In the genomic region with DNA sequence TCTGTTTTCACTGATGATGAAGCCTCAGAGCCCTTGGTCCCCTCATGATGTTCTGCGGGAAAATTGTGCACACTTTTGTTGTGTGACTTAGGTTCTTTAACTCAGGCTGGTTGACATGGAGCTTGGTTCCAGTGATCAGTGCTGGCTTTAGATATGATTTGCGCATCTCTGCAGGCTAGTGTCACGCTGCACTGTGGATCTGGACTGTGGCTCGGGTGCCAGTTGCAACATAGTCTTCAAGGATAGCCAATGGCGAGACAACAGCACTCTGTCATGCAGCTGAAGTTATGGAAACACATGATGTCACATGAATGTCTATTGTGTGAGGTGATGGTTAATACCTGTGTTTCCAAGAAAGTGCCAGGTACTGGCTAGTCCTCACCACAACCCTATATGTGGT, we compare ENCODE assay signal across 23 cellular contexts. TPM values are rescaled to one million over a fixed set of nuclear protein-coding genes. Genes with fewer than 3 reads are reported as not detected.
A peak's percentile ranks its signal among the peaks of the same experiment; 100 is the strongest.
DNase-seq lines count a peak whose midpoint lies in the region; ATAC-seq and TF ChIP-seq lines count a peak whose summit lies in the region.
"Had no signal": no experiment of that assay in that cellular context is flagged by ENCODE, and none has a peak within 500 bp of the region (broad histone marks: within the 10 kb centered on the region; RNA-seq: fewer than 3 reads in every experiment).

No MANE protein-coding gene starts in this region.

- H3K9me3 ChIP-seq in left ventricle myocardium inferior (replicated peaks) = peaks cover 1% of the 10 kb centered on the region
- H3K9me3 ChIP-seq in esophagus (ENCODE audit: control insufficient read depth in 2 of 2, insufficient read depth in 1 of 2, low read depth in 1 of 2, low read length in 1 of 2) = no peaks in the 10 kb centered on the region
- H3K9me3 ChIP-seq in trophoblast cell (ENCODE audit: insufficient read depth, low read depth, low read length) = no peaks in the 10 kb centered on the region
- no peaks in the 10 kb centered on the region for H3K9me3 ChIP-seq in transverse colon
- no peaks in the 10 kb centered on the region; the same call in 1 of the 2 replicates for H3K9me3 ChIP-seq in MG63
- H3K9me3 ChIP-seq: BLaER1 treated with 17β-estradiol and CSF1 and Interleukin-3, amounts not matched to agents 10 nM and 100 nM; Caco-2; HAP-1; Peyer's patch had no signal

- intact Hi-C loops in left ventricle myocardium inferior (cut with micrococcal nuclease) = no loop called here
- intact Hi-C loops in Right ventricle myocardium inferior (cut with DNase I) = loop anchor here (5.0 kb wide), 1 partner anchor 57 kb away; the partner anchor contains the start of gene DDR2
- intact Hi-C loops in transverse colon (cut with DNase I; ENCODE audit: low total_unique reads) = loop anchor here (5.0 kb wide), 2 partner anchors 38 to 57 kb away; partner anchors contain the start of gene DDR2

- H3K4me1 ChIP-seq in left ventricle myocardium inferior (peaks cover 63% of the 10 kb centered on the region), esophagus (ENCODE audit: control insufficient read depth in 2 of 2, insufficient read depth in 2 of 2, low read length in 1 of 2) (peaks cover 0 to 9% of the 10 kb centered on the region in 2 donors), trophoblast cell (ENCODE audit: control insufficient read depth in 1 of 2, insufficient read depth in 2 of 2, low read length in 2 of 2) (peaks cover 19% of the 10 kb centered on the region in 2 experiments), transverse colon (peaks cover 0 to 37% (median 16%) of the 10 kb centered on the region in 4 donors)
- H3K4me1 ChIP-seq: Caco-2, Peyer's patch had no signal

- in situ Hi-C loops in transverse colon (cut with MboI; ENCODE audit: low pct_ligation_motif_present in 1 of 4, low pct_unique_long_range_greater_than_20kb in 1 of 4, low sequenced_read_pairs in 3 of 4) = no loop called here

- peak overlapping the region; percentile 69 for H2AK5ac ChIP-seq in trophoblast cell (ENCODE audit: low read length)

- H3K36me3 ChIP-seq in left ventricle myocardium inferior (no peaks in the 10 kb centered on the region), esophagus (ENCODE audit: control insufficient read depth in 2 of 2, insufficient read depth in 2 of 2, low read length in 1 of 2) (no peaks in the 10 kb centered on the region), trophoblast cell (ENCODE audit: control insufficient read depth in 1 of 2, insufficient read depth in 2 of 2, low read length in 2 of 2) (no peaks in the 10 kb centered on the region), transverse colon (no peaks in the 10 kb centered on the region), MG63 (peaks cover 28% of the 10 kb centered on the region)
- H3K36me3 ChIP-seq: BLaER1 treated with 17β-estradiol and CSF1 and Interleukin-3, amounts not matched to agents 10 nM and 100 nM; HAP-1; Peyer's patch had no signal

- no peak overlapping the region for H3K9ac ChIP-seq in trophoblast cell (ENCODE audit: low read length)
- H3K9ac ChIP-seq: BLaER1 treated with 17β-estradiol and CSF1 and Interleukin-3, amounts not matched to agents 10 nM and 100 nM; KMS-11 had no signal

- H3K27me3 ChIP-seq in left ventricle myocardium inferior (ENCODE audit: low read depth) (no peaks in the 10 kb centered on the region), esophagus (ENCODE audit: control insufficient read depth in 1 of 2, insufficient read depth in 2 of 2, low read length in 2 of 2) (no peaks in the 10 kb centered on the region), trophoblast cell (ENCODE audit: insufficient read depth, low read length) (no peaks in the 10 kb centered on the region), transverse colon (no peaks in the 10 kb centered on the region), MG63 (no peaks in the 10 kb centered on the region)
- H3K27me3 ChIP-seq: BLaER1 treated with 17β-estradiol and CSF1 and Interleukin-3, amounts not matched to agents 10 nM and 100 nM; Peyer's patch had no signal

- 91 to 93% methylated on average over 5 of the region's 5 CpGs for WGBS in esophagus, 2 donors
- no CpG with 5 or more reads among the region's 5 CpGs for WGBS in trophoblast cell (ENCODE audit: extremely low coverage, insufficient coverage, insufficient read length)
- 85% methylated on average over 5 of the region's 5 CpGs; no CpG with 5 or more reads in 1 of the 2 donors for WGBS in transverse colon (ENCODE audit: low coverage in 1 of 2), 2 donors

- no peak overlapping the region for H3K23ac ChIP-seq in trophoblast cell (ENCODE audit: low read length)

- H3K4me1 Mint-ChIP-seq in glutamatergic neuron (ENCODE audit: low read depth, unreplicated experiment) = peaks cover 14% of the 10 kb centered on the region

- no peak for TF ChIP-seq EP300 in transverse colon (IDR thresholded peaks at IDR 0.05; ENCODE audit: low read depth)

- H2AFZ ChIP-seq in trophoblast cell (ENCODE audit: insufficient read depth, low read length, poor library complexity) = no peak overlapping the region

- H3K4ac ChIP-seq in trophoblast cell (ENCODE audit: low read depth, low read length) = no peak overlapping the region

- H3K27ac ChIP-seq in left ventricle myocardium inferior (replicated peaks) (peak overlapping the region; percentile 85), esophagus (ENCODE audit: low read depth in 2 of 2, low read length in 1 of 2) (peak overlapping the region; percentile 0 to 63), trophoblast cell (ENCODE audit: low read depth, low read length) (no peak overlapping the region), transverse colon (peak overlapping the region; percentile 61 to 87 (median 77)), caudate nucleus (ENCODE audit: low read depth, low read length) (no peak overlapping the region)
- H3K27ac ChIP-seq: 22Rv1; BLaER1 treated with 17β-estradiol and CSF1 and Interleukin-3, amounts not matched to agents 10 nM and 100 nM; KMS-11 had no signal

- peaks cover 2% of the 10 kb centered on the region for H3K27me3 Mint-ChIP-seq in glutamatergic neuron (ENCODE audit: unreplicated experiment)

- peak overlapping the region; percentile 70 for H4K91ac ChIP-seq in trophoblast cell (ENCODE audit: low read depth, low read length)

- no peak for ATAC-seq in Right ventricle myocardium inferior
- ATAC-seq: GM12878 had no signal

- peaks cover 13% of the 10 kb centered on the region for H3K79me1 ChIP-seq in trophoblast cell (ENCODE audit: low read length)

- H2BK12ac ChIP-seq in trophoblast cell (ENCODE audit: low read length) = peak overlapping the region; percentile 67

- H3K79me2 ChIP-seq in trophoblast cell (ENCODE audit: control insufficient read depth, insufficient read depth, low read length, poor library complexity) = peaks cover 4% of the 10 kb centered on the region

- H2BK120ac ChIP-seq in trophoblast cell (ENCODE audit: insufficient read depth, low read length, poor library complexity) = peak overlapping the region; percentile 71

- no peak overlapping the region for H3K4me3 ChIP-seq in left ventricle myocardium inferior
- no peak overlapping the region for H3K4me3 ChIP-seq in esophagus (ENCODE audit: low read depth in 1 of 2, low read length in 2 of 2)
- no peak overlapping the region for H3K4me3 ChIP-seq in trophoblast cell (ENCODE audit: low read depth, low read length)
- H3K4me3 ChIP-seq in transverse colon = no peak overlapping the region
- H3K4me3 ChIP-seq in MG63 = no peak overlapping the region
- H3K4me3 ChIP-seq: BLaER1 treated with 17β-estradiol and CSF1 and Interleukin-3, amounts not matched to agents 10 nM and 100 nM; GM12878; HAP-1; Peyer's patch had no signal

- TF ChIP-seq CTCF in left ventricle myocardium inferior (IDR thresholded peaks at IDR 0.05; ENCODE audit: borderline replicate concordance) (no peak), transverse colon (IDR thresholded peaks at IDR 0.05) (no peak), glutamatergic neuron (IDR thresholded peaks at IDR 0.05; ENCODE audit: partially characterized antibody, unreplicated experiment) (no peak)

- no peak overlapping the region for H3K27ac Mint-ChIP-seq in glutamatergic neuron (ENCODE audit: unreplicated experiment)
- H3K27ac Mint-ChIP-seq: CD4-positive, alpha-beta memory T cell had no signal

- no peak overlapping the region for H3K18ac ChIP-seq in trophoblast cell (ENCODE audit: low read length)

- H3K36me3 Mint-ChIP-seq in glutamatergic neuron (ENCODE audit: unreplicated experiment) = no peaks in the 10 kb centered on the region
- H3K36me3 Mint-ChIP-seq: CD4-positive, alpha-beta memory T cell had no signal

- no peak overlapping the region for H3K4me2 ChIP-seq in trophoblast cell (ENCODE audit: low read length)
- H3K4me2 ChIP-seq: BLaER1 treated with 17β-estradiol and CSF1 and Interleukin-3, amounts not matched to agents 10 nM and 100 nM; KMS-11 had no signal

- no peak for TF ChIP-seq POLR2A in transverse colon (IDR thresholded peaks at IDR 0.05)

- no peak overlapping the region for H4K12ac ChIP-seq in trophoblast cell (ENCODE audit: low read depth, low read length)

- H3K4me3 Mint-ChIP-seq in glutamatergic neuron (ENCODE audit: unreplicated experiment) = no peak overlapping the region
- H3K4me3 Mint-ChIP-seq: CD4-positive, alpha-beta memory T cell had no signal

- H4K8ac ChIP-seq in trophoblast cell (ENCODE audit: low read depth, low read length) = no peak overlapping the region

- H2BK5ac ChIP-seq in trophoblast cell (ENCODE audit: low read depth, low read length, poor library complexity) = no peak overlapping the region

- DNase-seq in left ventricle myocardium inferior = no peak
- no peak for DNase-seq in Right ventricle myocardium inferior (ENCODE audit: missing footprints)
- DNase-seq in trophoblast cell = no peak
- no peak for DNase-seq in transverse colon
- DNase-seq in MG63 = no peak
- DNase-seq in caudate nucleus (lab: John Stamatoyannopoulos, UW) = no peak
- DNase-seq in glutamatergic neuron = no peak
- DNase-seq: Caco-2; CD4-positive, alpha-beta memory T cell; DMS 273 treated with DMSO at 0.1 percent for 48 hours; DMS79 treated with DMSO at 0.1 percent for 48 hours; NCI-H1105; NCI-H146; NCI-H2029 treated with DMSO at 0.1 percent for 48 hours; NCI-H2171; NCI-H524 treated with DMSO at 0.1 percent for 48 hours; Peyer's patch had no signal

- peak overlapping the region; percentile 35 for H3K14ac ChIP-seq in trophoblast cell (ENCODE audit: low read length)

- H3K9me3 Mint-ChIP-seq in glutamatergic neuron (ENCODE audit: unreplicated experiment) = no peaks in the 10 kb centered on the region
- H3K9me3 Mint-ChIP-seq: CD4-positive, alpha-beta memory T cell had no signal

RNA-seq across cellular contexts. Expression of gene DDR2, which starts 56.7 kb away (rescaled TPM):
- 26.9 TPM for total RNA-seq in left ventricle myocardium inferior
- 34.4 TPM for total RNA-seq in Right ventricle myocardium inferior
- 1 to 10 TPM; 2.8 to 4.0 TPM for polyA plus RNA-seq in esophagus
- polyA plus RNA-seq in trophoblast cell (2013) = 0.45 and 0.71 TPM in 2 replicates
- 10 to 100 TPM; 33.3 to 54.1 (median 42.2) TPM for total RNA-seq in transverse colon
- total RNA-seq in MG63 (2014; rRNA removed; shearing (Covaris generic); ENCODE audit: low replicate concordance) = 38.1 and 51.2 TPM in 2 replicates
- 4.4 TPM for total RNA-seq in glutamatergic neuron (ENCODE audit: unreplicated experiment)

Comparison
In these comparisons a context has a peak if more than half of its experiments do, and no peak if none do; other contexts are left out.
1. H3K27ac ChIP-seq: peak in left ventricle myocardium inferior (single experiment), esophagus (2 of 2) and transverse colon (4 of 4); none in trophoblast cell (single experiment) and caudate nucleus (single experiment).